Comparison of ENCODE assay signal across 9 cellular contexts in genomic region chr1:85527145-85527544, GRCh38. TPM values are rescaled to one million over a fixed set of nuclear protein-coding genes. Genes with fewer than 3 reads are reported as not detected.
DNase-seq lines count a peak whose midpoint lies in the region; TF ChIP-seq lines count a peak whose summit lies in the region.
"Not testable (repeated sequence)": the region's sequence is repeated elsewhere in the genome, so short reads cannot be mapped to it uniquely, and the experiment has no call there.
"Had no signal": no experiment of that assay in that cellular context is flagged by ENCODE, and none has a peak within 500 bp of the region (broad histone marks: within the 10 kb centered on the region; RNA-seq: fewer than 3 reads in every experiment).

No MANE protein-coding gene starts in this region.

- not testable (repeated sequence) for TF ChIP-seq CTCF in Caco-2 (IDR thresholded peaks at IDR 0.05; ENCODE audit: insufficient read depth in 1 of 2, low read depth in 1 of 2, low read length in 1 of 2, severe bottlenecking in 1 of 2, unreplicated experiment in 1 of 2); RWPE1 (conservative IDR thresholded peaks at IDR 0.05; ENCODE audit: low read depth); breast epithelium (IDR thresholded peaks at IDR 0.05); foreskin fibroblast (IDR thresholded peaks at IDR 0.05; ENCODE audit: low read depth, low read length); osteocyte (IDR thresholded peaks at IDR 0.05); tibial artery (IDR thresholded peaks at IDR 0.05)

- not testable (repeated sequence) for H3K36me3 Mint-ChIP-seq in Caco-2 (ENCODE audit: insufficient read depth, unreplicated experiment); osteocyte (ENCODE audit: unreplicated experiment)

- TF ChIP-seq POLR2A in breast epithelium (IDR thresholded peaks at IDR 0.05) = not testable (repeated sequence)

- H3K27me3 ChIP-seq in Caco-2 (replicated peaks; ENCODE audit: control insufficient read depth, insufficient read depth, low read length); breast epithelium; tibial artery: not testable (repeated sequence)

- H3K27ac Mint-ChIP-seq in Caco-2 (ENCODE audit: unreplicated experiment) (peak overlapping the region; percentile 87), osteocyte (ENCODE audit: unreplicated experiment) (peak overlapping the region; percentile 79)

- not testable (repeated sequence) for H3K27ac ChIP-seq in RWPE1, breast epithelium
- H3K27ac ChIP-seq in tibial artery = peak overlapping the region in 1 of 2 donors; percentile 57

- H3K9me3 Mint-ChIP-seq in Caco-2 (ENCODE audit: unreplicated experiment); osteocyte (ENCODE audit: unreplicated experiment): not testable (repeated sequence)

- BruUV-seq in Caco-2 (replicated peaks; lab: Mats Ljungman, UMichigan) = not testable (repeated sequence)

- not testable (repeated sequence) for H3K36me3 ChIP-seq in Caco-2 (ENCODE audit: control insufficient read depth, insufficient read depth, low read length); breast epithelium; tibial artery

- H3K4me1 Mint-ChIP-seq in Caco-2 (ENCODE audit: low read depth, unreplicated experiment) = not testable (repeated sequence)
- peaks cover 30% of the 10 kb centered on the region for H3K4me1 Mint-ChIP-seq in osteocyte (ENCODE audit: unreplicated experiment)

- intact Hi-C loops in Caco-2 (cut with micrococcal nuclease; ENCODE audit: unreplicated experiment); breast epithelium (cut with DNase I; ENCODE audit: low total_unique reads); tibial artery (cut with DNase I; ENCODE audit: low total_unique reads): not testable (repeated sequence)

- not testable (repeated sequence) for H3K9me3 ChIP-seq in Caco-2, breast epithelium, tibial artery

- DNase-seq in Caco-2 (peak; percentile 46 to 55), HS-27A (ENCODE audit: low read depth) (peak; percentile 96), RWPE1 (ENCODE audit: low spot score) (peak; percentile 17), breast epithelium (ENCODE audit: low spot score in 2 of 2) (peak; percentile 54 to 69), foreskin fibroblast (peak; percentile 75 to 76), kidney glomerular epithelial cell (lab: John Stamatoyannopoulos, UW) (peak; percentile 89), osteocyte (ENCODE audit: extremely low spot score, unreplicated experiment) (peak; percentile 88), tibial artery (peak; percentile 67 to 82)

- H3K4me3 Mint-ChIP-seq in Caco-2 (ENCODE audit: unreplicated experiment) (peak overlapping the region; percentile 34), osteocyte (ENCODE audit: unreplicated experiment) (peak overlapping the region; percentile 38)

- CTCF ChIA-PET in Caco-2 (lab: Charles Lee); RWPE1 (lab: Yijun Ruan, JAX): not testable (repeated sequence)

- H3K4me3 ChIP-seq in Caco-2 (ENCODE audit: low read depth, low read length); breast epithelium; foreskin fibroblast (ENCODE audit: low read depth in 1 of 2, low read length in 2 of 2); tibial artery: not testable (repeated sequence)

- POLR2A ChIA-PET in Caco-2 (lab: Charles Lee); RWPE1 (lab: Yijun Ruan, JAX; ENCODE audit: low non-redundant PET): not testable (repeated sequence)

- not testable (repeated sequence) for H3K27me3 Mint-ChIP-seq in Caco-2 (ENCODE audit: insufficient read depth, unreplicated experiment); osteocyte (ENCODE audit: unreplicated experiment)

- not testable (repeated sequence) for H3K4me1 ChIP-seq in Caco-2, breast epithelium
- peaks cover 0 to 35% (median 8%) of the 10 kb centered on the region in 4 donors for H3K4me1 ChIP-seq in tibial artery

RNA-seq across cellular contexts. Expression of gene CCN1, which starts 53.4 kb away (rescaled TPM):
- total RNA-seq in Caco-2 (2022) = 87.4 and 88.8 TPM in 2 replicates
- 100 to 1,000 TPM; 109 to 243 (median 110) TPM for total RNA-seq in breast epithelium
- 412 and 526 TPM in 2 replicates for total RNA-seq in osteocyte
- total RNA-seq: CD4-positive, alpha-beta T cell had no signal

Comparison
In these comparisons a context has a peak if more than half of its experiments do, and no peak if none do; other contexts are left out.
1. DNase-seq: peak in every context shown above with its lines; median percentile 96 in HS-27A; 89 in kidney glomerular epithelial cell; 88 in osteocyte; 76 in foreskin fibroblast; 74 in tibial artery; 62 in breast epithelium; 50 in Caco-2; 17 in RWPE1.